ENCODE assay signal across 25 cellular contexts in genomic region chr4:118915468-118915867, GRCh38. TPM values are rescaled to one million over a fixed set of nuclear protein-coding genes. Genes with fewer than 3 reads are reported as not detected.
"Had no signal": no experiment of that assay in that cellular context is flagged by ENCODE, and none has a peak within 500 bp of the region (broad histone marks: within the 10 kb centered on the region; RNA-seq: fewer than 3 reads in every experiment).

No MANE protein-coding gene starts in this region.

- H3K27me3 ChIP-seq: brain microvascular endothelial cell had no signal

- H3K27ac Mint-ChIP-seq: activated B cell treated with CpG ODN at 0.5 μM for 24 hours; activated CD4-positive, alpha-beta T cell treated with anti-CD3 and anti-CD28 coated beads, Interleukin-2, amount 10 ng/mL, durations not matched to agents 24 days and 14 days; activated naive CD4-positive, alpha-beta T cell treated with anti-CD3 and anti-CD28 coated beads for 36 hours; activated naive CD8-positive, alpha-beta T cell; IgD-negative memory B cell; T-cell had no signal

- H3K9me3 Mint-ChIP-seq: activated B cell treated with CpG ODN at 0.5 μM for 24 hours; activated CD4-positive, alpha-beta T cell treated with anti-CD3 and anti-CD28 coated beads, Interleukin-2, amount 10 ng/mL, durations not matched to agents 24 days and 14 days; activated naive CD4-positive, alpha-beta T cell treated with anti-CD3 and anti-CD28 coated beads for 36 hours; activated T-cell treated with anti-CD3 and anti-CD28 coated beads, Interleukin-2, amount 50 U/mL, for 4 hours; IgD-negative memory B cell; T-cell had no signal

- H3K36me3 Mint-ChIP-seq: activated naive CD8-positive, alpha-beta T cell; IgD-negative memory B cell; T-cell had no signal

- H3K4me1 Mint-ChIP-seq: activated B cell treated with CpG ODN at 0.5 μM for 24 hours; activated CD4-positive, alpha-beta T cell treated with anti-CD3 and anti-CD28 coated beads, Interleukin-2, amount 10 ng/mL, durations not matched to agents 24 days and 14 days; T-cell had no signal

- H3K4me3 ChIP-seq: SK-N-MC had no signal

- H3K4me3 Mint-ChIP-seq: activated B cell treated with CpG ODN at 0.5 μM for 24 hours; activated CD4-positive, alpha-beta T cell treated with anti-CD3 and anti-CD28 coated beads, Interleukin-2, amount 10 ng/mL, durations not matched to agents 24 days and 14 days; activated naive CD4-positive, alpha-beta T cell treated with anti-CD3 and anti-CD28 coated beads for 36 hours; activated naive CD8-positive, alpha-beta T cell; activated T-cell treated with anti-CD3 and anti-CD28 coated beads, Interleukin-2, amount 50 U/mL, for 4 hours; IgD-negative memory B cell; T-cell had no signal

- H3K36me3 ChIP-seq: brain microvascular endothelial cell had no signal

- DNase-seq: activated B cell treated with CpG ODN at 0.5 μM for 24 hours; activated CD4-positive, alpha-beta T cell treated with anti-CD3 and anti-CD28 coated beads for 1 hour; activated CD4-positive, alpha-beta T cell treated with anti-CD3 and anti-CD28 coated beads, Interleukin-2, amount 10 ng/mL, durations not matched to agents 24 days and 14 days; activated CD4-positive, alpha-beta T cell treated with anti-CD3 and anti-CD28 coated beads, Interleukin-2, amount 50 U/mL, for 48 hours; activated CD8-positive, alpha-beta memory T cell treated with anti-CD3 and anti-CD28 coated beads for 24 hours; activated gamma-delta T cell; activated naive CD4-positive, alpha-beta T cell treated with anti-CD3 and anti-CD28 coated beads for 36 hours; activated T-cell treated with anti-CD3 and anti-CD28 coated beads, Interleukin-2, amount 50 U/mL, for 4 hours; amygdala; brain microvascular endothelial cell; KG1; NCI-H1048; NCI-H1930; NCI-H2171 treated with DMSO at 0.1 percent for 48 hours; NCI-H226; NCI-H526 treated with DMSO at 0.1 percent for 48 hours; NCI-H82; RPMI8226; T-cell; T-helper 2 cell; T1000 had no signal

- ATAC-seq: activated T-cell treated with anti-CD3 and anti-CD28 coated beads, Interleukin-2, amount 50 U/mL, for 4 hours; Right ventricle myocardium inferior; T-cell had no signal

- H3K27ac ChIP-seq: brain microvascular endothelial cell, SK-N-MC had no signal

RNA-seq across cellular contexts. Expression of gene SYNPO2, which starts 26.8 kb away (rescaled TPM):
- polyA plus RNA-seq: IgD-negative memory B cell had no signal
